Comparison of ENCODE assay signal across 17 cellular contexts in genomic region chr11:131278472-131278871, GRCh38.
"Had no signal": no experiment of that assay in that cellular context is flagged by ENCODE, and none has a peak within 500 bp of the region (broad histone marks: within the 10 kb centered on the region; RNA-seq: fewer than 3 reads in every experiment).

No MANE protein-coding gene starts in this region.

- H3K27me3 Mint-ChIP-seq: stimulated activated naive CD8-positive, alpha-beta T cell treated with anti-CD3 and anti-CD28 coated beads, Interleukin-15, amount 100 ng/mL, for 72 hours had no signal

- H3K4me1 ChIP-seq: body of pancreas, heart right ventricle, lower lobe of right lung, right lobe of liver, upper lobe of right lung had no signal

- DNase-seq: activated CD4-positive, alpha-beta T cell treated with anti-CD3 and anti-CD28 coated beads for 36 hours; activated CD4-positive, alpha-beta T cell treated with anti-CD3 and anti-CD28 coated beads, Interleukin-2, amount 50 U/mL, for 48 hours; body of pancreas; erythroblast; foreskin melanocyte; heart right ventricle; lower lobe of right lung; right lobe of liver; small intestine; stimulated activated CD4-positive, alpha-beta T cell treated with anti-CD3 and anti-CD28 coated beads, Interleukin-4, amount 100 ng/mL, for 1 hour; stimulated activated naive CD8-positive, alpha-beta T cell treated with anti-CD3 and anti-CD28 coated beads, Interleukin-15, amount 100 ng/mL, for 72 hours; upper lobe of right lung had no signal

- H3K4me1 Mint-ChIP-seq: activated CD4-positive, alpha-beta T cell treated with anti-CD3 and anti-CD28 coated beads for 36 hours; stimulated activated naive CD8-positive, alpha-beta T cell treated with anti-CD3 and anti-CD28 coated beads, Interleukin-15, amount 100 ng/mL, for 72 hours had no signal

- H3K27me3 ChIP-seq: body of pancreas, right lobe of liver, upper lobe of right lung had no signal

- H3K27ac ChIP-seq: body of pancreas, heart right ventricle, lower lobe of right lung, right lobe of liver, SK-N-MC, thoracic aorta, upper lobe of right lung had no signal

- H3K9me3 ChIP-seq: body of pancreas, lower lobe of right lung, right lobe of liver, thoracic aorta, upper lobe of right lung had no signal

- H3K4me3 Mint-ChIP-seq: activated CD4-positive, alpha-beta T cell treated with anti-CD3 and anti-CD28 coated beads for 36 hours; activated naive CD8-positive, alpha-beta T cell; nephron; stimulated activated naive CD8-positive, alpha-beta T cell treated with anti-CD3 and anti-CD28 coated beads, Interleukin-15, amount 100 ng/mL, for 72 hours; WTC11 had no signal

- H3K9me3 Mint-ChIP-seq: nephron had no signal

- H3K36me3 ChIP-seq: heart right ventricle, lower lobe of right lung, right lobe of liver, thoracic aorta, upper lobe of right lung had no signal

- H3K4me3 ChIP-seq: body of pancreas, heart right ventricle, lower lobe of right lung, right lobe of liver, SK-N-MC, thoracic aorta, upper lobe of right lung had no signal

- H3K27ac Mint-ChIP-seq: activated CD4-positive, alpha-beta T cell treated with anti-CD3 and anti-CD28 coated beads for 36 hours; activated naive CD8-positive, alpha-beta T cell; nephron had no signal

- H3K36me3 Mint-ChIP-seq: activated naive CD8-positive, alpha-beta T cell had no signal

- ATAC-seq: activated CD4-positive, alpha-beta T cell treated with anti-CD3 and anti-CD28 coated beads for 36 hours; body of pancreas; heart right ventricle; lower lobe of right lung; right lobe of liver; stimulated activated naive CD8-positive, alpha-beta T cell treated with anti-CD3 and anti-CD28 coated beads, Interleukin-15, amount 100 ng/mL, for 72 hours; upper lobe of right lung; WTC11 had no signal
